In the genomic region with DNA sequence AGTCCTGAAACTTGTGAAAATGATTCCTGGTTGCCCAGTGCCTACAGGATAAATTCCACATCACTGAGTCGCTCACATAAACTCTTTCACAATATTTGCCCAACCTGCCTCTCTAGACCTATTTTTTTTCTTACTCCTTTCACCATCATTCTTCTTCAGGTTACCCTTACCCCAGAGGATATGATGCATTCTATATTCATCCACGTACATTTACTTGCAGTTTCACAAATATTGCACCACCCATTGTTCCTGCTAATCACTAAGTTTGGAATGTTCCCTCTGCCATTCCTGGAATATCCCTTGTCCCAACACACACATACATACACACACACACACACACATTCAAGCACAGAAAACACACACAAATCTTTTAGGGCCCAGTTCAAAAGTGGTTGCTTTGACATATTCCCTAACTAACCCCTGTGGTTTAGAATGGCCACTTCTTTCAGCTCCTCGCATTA, we compare ENCODE assay signal across 10 cellular contexts.
DNase-seq lines count a peak whose midpoint lies in the region; ATAC-seq and TF ChIP-seq lines count a peak whose summit lies in the region.
"Had no signal": no experiment of that assay in that cellular context is flagged by ENCODE, and none has a peak within 500 bp of the region (broad histone marks: within the 10 kb centered on the region; RNA-seq: fewer than 3 reads in every experiment).

No MANE protein-coding gene starts in this region.

- no peaks in the 10 kb centered on the region for H3K27me3 Mint-ChIP-seq in progenitor cell of endocrine pancreas
- no peaks in the 10 kb centered on the region for H3K27me3 Mint-ChIP-seq in neural progenitor cell (ENCODE audit: insufficient read depth, low read depth)

- H3K27ac Mint-ChIP-seq in progenitor cell of endocrine pancreas, result peak overlapping the region; percentile 12
- no peak overlapping the region for H3K27ac Mint-ChIP-seq in neural progenitor cell

- TF ChIP-seq CTCF in RWPE1 (conservative IDR thresholded peaks at IDR 0.05; ENCODE audit: low read depth) (no peak), fibroblast of mammary gland (conservative IDR thresholded peaks at IDR 0.05; ENCODE audit: control insufficient read depth, insufficient read depth, low read depth, low read length) (no peak), progenitor cell of endocrine pancreas (IDR thresholded peaks at IDR 0.05; ENCODE audit: unreplicated experiment) (no peak), neural progenitor cell (IDR thresholded peaks at IDR 0.05) (no peak)

- no peaks in the 10 kb centered on the region for H3K9me3 ChIP-seq in neural progenitor cell (ENCODE audit: low read depth)

- no peak for ATAC-seq in HG03175 (IDR thresholded peaks at IDR 0.05; ENCODE audit: unreplicated experiment)

- H3K4me1 Mint-ChIP-seq in progenitor cell of endocrine pancreas (ENCODE audit: low read depth) (no peaks in the 10 kb centered on the region), neural progenitor cell (no peaks in the 10 kb centered on the region)

- H3K9me3 Mint-ChIP-seq in progenitor cell of endocrine pancreas (ENCODE audit: low read depth) (peaks cover 11% of the 10 kb centered on the region), neural progenitor cell (peaks cover 3% of the 10 kb centered on the region)

- H3K79me2 ChIP-seq in neural progenitor cell (ENCODE audit: low read depth), result no peaks in the 10 kb centered on the region

- no peak overlapping the region for H3K4me2 ChIP-seq in neural progenitor cell

- no peaks in the 10 kb centered on the region for H3K4me1 ChIP-seq in neural progenitor cell

- no peaks in the 10 kb centered on the region for H3K27me3 ChIP-seq in neural progenitor cell

- H3K36me3 ChIP-seq in neural progenitor cell, result no peaks in the 10 kb centered on the region

- H3K4me3 Mint-ChIP-seq in progenitor cell of endocrine pancreas (ENCODE audit: low read depth) (no peak overlapping the region), neural progenitor cell (no peak overlapping the region)

- H4K20me1 ChIP-seq in neural progenitor cell (ENCODE audit: low read depth), result no peaks in the 10 kb centered on the region

- H3K36me3 Mint-ChIP-seq in progenitor cell of endocrine pancreas (ENCODE audit: insufficient read depth), result no peaks in the 10 kb centered on the region
- H3K36me3 Mint-ChIP-seq in neural progenitor cell, result no peaks in the 10 kb centered on the region

- no peaks in the 10 kb centered on the region for H3F3A ChIP-seq in neural progenitor cell (ENCODE audit: low read depth)

- CTCF ChIA-PET in RWPE1 (lab: Yijun Ruan, JAX), result interaction anchor here (0.5 to 1.0 kb wide), 2 partner anchors 16 to 425 kb away, joined by 5 read pairs; no protein-coding TSS in a partner anchor

- peak overlapping the region; percentile 82 for H3K27ac ChIP-seq in RWPE1
- no peak overlapping the region for H3K27ac ChIP-seq in neural progenitor cell

- DNase-seq in EL (peak; percentile 92), RWPE1 (ENCODE audit: low spot score) (peak; percentile 94), fibroblast of mammary gland (ENCODE audit: low read depth) (peak; percentile 99), progenitor cell of endocrine pancreas (ENCODE audit: low spot score, unreplicated experiment) (no peak), Kasumi-1 (lab: John Stamatoyannopoulos, UW) (no peak), neural progenitor cell (ENCODE audit: low spot score) (no peak), midbrain (lab: John Stamatoyannopoulos, UW) (no peak)
- DNase-seq: activated naive CD4-positive, alpha-beta T cell; GDM1 had no signal

- POLR2A ChIA-PET in RWPE1 (lab: Yijun Ruan, JAX; ENCODE audit: low non-redundant PET), result no interaction called here

- H3K4me3 ChIP-seq in fibroblast of mammary gland (ENCODE audit: control insufficient read depth, low read depth, low read length), result no peak overlapping the region
- H3K4me3 ChIP-seq in neural progenitor cell, result no peak overlapping the region

- H2AFZ ChIP-seq in neural progenitor cell (replicated peaks), result no peak overlapping the region

- H3K9ac ChIP-seq in neural progenitor cell, result no peak overlapping the region

Comparison
In these comparisons a context has a peak if more than half of its experiments do, and no peak if none do; other contexts are left out.
1. DNase-seq: peak in EL (single experiment), RWPE1 (single experiment) and fibroblast of mammary gland (single experiment); none in progenitor cell of endocrine pancreas (single experiment), Kasumi-1 (0 of 2), neural progenitor cell (single experiment) and midbrain (single experiment).